In genomic region chr4:44662623-44663006, GRCh38 we compare ENCODE assay signal across 19 cellular contexts. TPM values are rescaled to one million over a fixed set of nuclear protein-coding genes. Genes with fewer than 3 reads are reported as not detected.
DNase-seq lines count a peak whose midpoint lies in the region; ATAC-seq, FAIRE-seq and TF ChIP-seq lines count a peak whose summit lies in the region.
"Had no signal": no experiment of that assay in that cellular context is flagged by ENCODE, and none has a peak within 500 bp of the region (broad histone marks: within the 10 kb centered on the region; RNA-seq: fewer than 3 reads in every experiment).

No MANE protein-coding gene starts in this region.

- intact Hi-C loops in GM12878 (cut with micrococcal nuclease; ENCODE audit: unreplicated experiment), result no loop called here

- CTCF ChIA-PET in GM12878 (lab: Yijun Ruan, JAX), result interaction anchor here (0.9 to 1.0 kb wide), 2 partner anchors 33 to 36 kb away, joined by 3 to 4 read pairs; no protein-coding TSS in a partner anchor

- H3K4me2 ChIP-seq in GM12878 (ENCODE audit: control insufficient read depth, insufficient read depth), result no peak overlapping the region
- H3K4me2 ChIP-seq: SK-N-SH had no signal

- RAD21 ChIA-PET in GM12878 (lab: Charles Lee; ENCODE audit: unreplicated experiment), result no interaction called here

- no peaks in the 10 kb centered on the region for H3K27me3 ChIP-seq in GM12878 (replicated peaks in 1 of 2; ENCODE audit: control insufficient read depth in 2 of 2, insufficient read depth in 2 of 2, low read length in 1 of 2)
- H3K27me3 ChIP-seq: heart right ventricle had no signal

- 35% methylated on average over 2 of the region's 2 CpGs for WGBS in GM12878 (ENCODE audit: insufficient coverage, insufficient replicate concordance, low lambda C conversion rate, missing lambda C conversion rate)

- ATAC-seq in GM18498 (IDR thresholded peaks at IDR 0.05; ENCODE audit: unreplicated experiment), result peak; percentile 78
- peak; percentile 61 for ATAC-seq in GM21447 (IDR thresholded peaks at IDR 0.05; ENCODE audit: unreplicated experiment)
- ATAC-seq in HG03442 (IDR thresholded peaks at IDR 0.05; ENCODE audit: unreplicated experiment), result peak; percentile 61
- peak; percentile 77 for ATAC-seq in GM12878
- ATAC-seq in activated CD4-positive, CD25-positive, alpha-beta regulatory T cell treated with anti-CD3 and anti-CD28 coated beads, Interleukin-2, amount 50 U/mL, for 24 hours, result no peak
- ATAC-seq: heart right ventricle had no signal

- TF ChIP-seq CTCF in GM12878 (IDR thresholded peaks at IDR 0.05 in 2 of 3, conservative IDR thresholded peaks at IDR 0.05 in 1 of 3; ENCODE audit: control insufficient read depth in 2 of 3, extremely low read depth in 1 of 3, insufficient read depth in 1 of 3, low read depth in 3 of 3, low read length in 3 of 3), result no peak

- H3K36me3 ChIP-seq in GM12878 (ENCODE audit: control insufficient read depth in 2 of 2, insufficient read depth in 2 of 2, low read length in 1 of 2), result no peaks in the 10 kb centered on the region
- H3K36me3 ChIP-seq: heart right ventricle had no signal

- no peaks in the 10 kb centered on the region for H3K4me1 ChIP-seq in GM12878 (ENCODE audit: control insufficient read depth, insufficient read depth, low read length)
- H3K4me1 ChIP-seq: heart right ventricle had no signal

- no peak for DNase-seq in GM12878 (ENCODE audit: low read depth, low spot score)
- no peak for DNase-seq in glomerular visceral epithelial cell (ENCODE audit: extremely low spot score)
- no peak for DNase-seq in A172 (ENCODE audit: low spot score)
- no peak for DNase-seq in stimulated activated CD4-positive, alpha-beta T cell treated with anti-CD3 and anti-CD28 coated beads, Interleukin-4, amount 100 ng/mL, for 1 hour
- DNase-seq: activated naive CD8-positive, alpha-beta T cell treated with anti-CD3 and anti-CD28 coated beads, Interleukin-2, amount 10 ng/mL, durations not matched to agents 7 days and 5 days; heart right ventricle; HFFc6; NCI-H2081; NCI-H82; SK-N-SH; stimulated activated CD4-positive, alpha-beta T cell treated with anti-CD3 and anti-CD28 coated beads, Interleukin-1b, Interleukin-23, amount 100 ng/mL, for 48 hours had no signal

- H3K79me2 ChIP-seq in GM12878 (ENCODE audit: control insufficient read depth, insufficient read depth, low read length), result no peaks in the 10 kb centered on the region

- no peaks in the 10 kb centered on the region for H3K9me3 ChIP-seq in GM12878 (replicated peaks; ENCODE audit: control insufficient read depth, insufficient read depth, low read length)
- H3K9me3 ChIP-seq: heart right ventricle, SK-N-SH had no signal

- SMC1A ChIA-PET in GM12878 (lab: Charles Lee; ENCODE audit: uncharacterized antibody, unreplicated experiment), result interaction anchor here (1.5 kb wide), 1 partner anchor 16 kb away, joined by 5 read pairs; the partner anchor contains the start of gene GUF1

- POLR2A ChIA-PET in GM12878 (lab: Charles Lee), result no interaction called here

- TF ChIP-seq RAD21 in GM12878 (IDR thresholded peaks at IDR 0.05; ENCODE audit: insufficient read depth, low read depth, low read length), result no peak

- no peak overlapping the region for H3K4me3 ChIP-seq in GM12878
- H3K4me3 ChIP-seq: heart right ventricle had no signal

- no peaks in the 10 kb centered on the region for H4K20me1 ChIP-seq in GM12878 (ENCODE audit: control insufficient read depth, insufficient read depth)

- TF ChIP-seq POLR2A in GM12878 (IDR thresholded peaks at IDR 0.05; ENCODE audit: low read depth, low read length), result no peak

- in situ Hi-C loops in GM12878 (cut with MboI), result no loop called here

- H3K27ac ChIP-seq in GM12878 (ENCODE audit: control insufficient read depth, insufficient read depth), result no peak overlapping the region
- H3K27ac ChIP-seq: heart right ventricle had no signal

- H2AFZ ChIP-seq in GM12878 (ENCODE audit: control insufficient read depth, low read depth, low read length), result no peak overlapping the region

- no peak for TF ChIP-seq EP300 in GM12878 (IDR thresholded peaks at IDR 0.05; ENCODE audit: borderline replicate concordance in 1 of 2, control insufficient read depth in 1 of 2, low read depth in 2 of 2, low read length in 2 of 2)

- BruUV-seq in GM12878 (replicated peaks; lab: Mats Ljungman, UMichigan), result no TSS peak

- H3K9ac ChIP-seq in GM12878 (ENCODE audit: control insufficient read depth, insufficient read depth, low read length), result no peak overlapping the region
- H3K9ac ChIP-seq: SK-N-SH had no signal

- no peak for FAIRE-seq in GM12878 (lab: Jason Lieb, UNC)

TF ChIP-seq in GM12878, 131 proteins besides CTCF, POLR2A, EP300 and RAD21 (continues in another document):
- TF ChIP-seq ZNF207 (IDR thresholded peaks at IDR 0.05; ENCODE audit: borderline replicate concordance) (no peak), IRF5 (IDR thresholded peaks at IDR 0.05; ENCODE audit: borderline replicate concordance) (no peak)

RNA-seq across cellular contexts. Expression of gene YIPF7, which starts 11.2 kb away (rescaled TPM):
- total RNA-seq in GM12878 (2013; cell fraction: nucleolus; rRNA removed), result not detected in 2 replicates
- not detected in 2 replicates for total RNA-seq in GM12878 (2014; rRNA removed)
- not detected in 2 replicates for total RNA-seq in GM12878 (2014; rRNA removed; fragmentation: Illumina TruSeq; extraction: Trizol)
- total RNA-seq in GM12878 (2021), result not detected in 2 replicates
- polyA plus RNA-seq in GM12878 (2011; ENCODE audit: low read depth), result not detected
- 0.09 TPM in 1 of 2 replicates, not detected in the other for polyA plus RNA-seq in GM12878 (2011; rRNA removed)
- not detected in 2 replicates for polyA plus RNA-seq in GM12878 (2011; cell fraction: cytosol; rRNA removed)
- 0.21 TPM in 1 of 2 replicates, not detected in the other for polyA plus RNA-seq in GM12878 (2011; cell fraction: nucleus; rRNA removed)
- not detected in 2 replicates for polyA plus RNA-seq in GM12878 (2012)
- polyA plus RNA-seq in GM12878 (2014; fragmentation: Illumina TruSeq; extraction: Trizol), result not detected in 2 replicates
- polyA plus RNA-seq in GM12878 (2014; fragmentation: Nextera tagmentation; extraction: Ambion mirVana), result not detected
- polyA plus RNA-seq in GM12878 (2014; rRNA removed), result not detected in 2 replicates
- under 1 TPM in 1 of 2 experiments, not detected in 1; 0.39 TPM for polyA plus RNA-seq in GM12878 (2016; fragmentation: Nextera tagmentation; extraction: Ambion mirVana)
- not detected in 2 replicates for polyA minus RNA-seq in GM12878 (2011; rRNA and poly(A)+ RNA removed)
- polyA minus RNA-seq in GM12878 (2011; cell fraction: cytosol; rRNA and poly(A)+ RNA removed), result not detected in 2 replicates
- polyA minus RNA-seq in GM12878 (2011; cell fraction: nucleus; rRNA and poly(A)+ RNA removed), result not detected in 2 replicates
- not detected in 2 replicates for total RNA-seq in A172 (2014; rRNA removed; shearing (Covaris generic))
- total RNA-seq: activated naive CD8-positive, alpha-beta T cell treated with anti-CD3 and anti-CD28 coated beads, Interleukin-2, amount 10 ng/mL, durations not matched to agents 7 days and 5 days; chondrocyte; Daoy; HFFc6; renal cortical epithelial cell; urinary bladder had no signal
- polyA plus RNA-seq: SK-N-SH had no signal

RNA-seq across cellular contexts. Expression of gene GUF1, which starts 15.6 kb away (rescaled TPM):
- total RNA-seq in GM12878 (2013; cell fraction: nucleolus; rRNA removed), result 61.4 and 67.0 TPM in 2 replicates
- total RNA-seq in GM12878 (2014; rRNA removed), result 21.5 and 23.9 TPM in 2 replicates
- total RNA-seq in GM12878 (2014; rRNA removed; fragmentation: Illumina TruSeq; extraction: Trizol), result 26.9 and 27.4 TPM in 2 replicates
- 26.2 and 27.2 TPM in 2 replicates for total RNA-seq in GM12878 (2021)
- 10.1 TPM for polyA plus RNA-seq in GM12878 (2011; ENCODE audit: low read depth)
- polyA plus RNA-seq in GM12878 (2011; rRNA removed), result 23.4 and 33.5 TPM in 2 replicates
- polyA plus RNA-seq in GM12878 (2011; cell fraction: cytosol; rRNA removed), result 9.2 and 9.3 TPM in 2 replicates
- polyA plus RNA-seq in GM12878 (2011; cell fraction: nucleus; rRNA removed), result 27.1 and 29.8 TPM in 2 replicates
- polyA plus RNA-seq in GM12878 (2012), result 15.5 and 18.4 TPM in 2 replicates
- 37.1 and 48.2 TPM in 2 replicates for polyA plus RNA-seq in GM12878 (2014; fragmentation: Illumina TruSeq; extraction: Trizol)
- polyA plus RNA-seq in GM12878 (2014; fragmentation: Nextera tagmentation; extraction: Ambion mirVana), result 10 to 100 TPM in 1 of 2 experiments, 1 to 10 TPM in 1; 5.8 to 11.5 TPM
- polyA plus RNA-seq in GM12878 (2014; rRNA removed), result 15.1 and 16.1 TPM in 2 replicates
- polyA plus RNA-seq in GM12878 (2016; fragmentation: Nextera tagmentation; extraction: Ambion mirVana), result 10 to 100 TPM; 35.5 to 36.5 TPM
- 13.6 and 19.0 TPM in 2 replicates for polyA minus RNA-seq in GM12878 (2011; rRNA and poly(A)+ RNA removed)
- polyA minus RNA-seq in GM12878 (2011; cell fraction: cytosol; rRNA and poly(A)+ RNA removed), result 6.4 and 6.7 TPM in 2 replicates
- polyA minus RNA-seq in GM12878 (2011; cell fraction: nucleus; rRNA and poly(A)+ RNA removed), result 32.4 and 50.4 TPM in 2 replicates
- 15.1 and 20.9 TPM in 2 replicates for total RNA-seq in A172 (2014; rRNA removed; shearing (Covaris generic))

Comparison
In these comparisons a context has a peak if more than half of its experiments do, and no peak if none do; other contexts are left out.
1. ATAC-seq: peak in GM18498 (single experiment), GM21447 (single experiment), HG03442 (single experiment) and GM12878 (single experiment); none in activated CD4-positive, CD25-positive, alpha-beta regulatory T cell treated with anti-CD3 and anti-CD28 coated beads, Interleukin-2, amount 50 U/mL, for 24 hours (0 of 2).